In genomic region chr1:32107742-32108661, GRCh38 we compare ENCODE assay signal across 8 cellular contexts. TPM values are rescaled to one million over a fixed set of nuclear protein-coding genes. Genes with fewer than 3 reads are reported as not detected.
A peak's percentile ranks its signal among the peaks of the same experiment; 100 is the strongest.
DNase-seq lines count a peak whose midpoint lies in the region; FAIRE-seq and TF ChIP-seq lines count a peak whose summit lies in the region.

Gene KPNA6, plus strand, starts transcription at chr1:32108056. Its CDS starts 75 bp downstream, at chr1:32108131.

- H3K9me3 Mint-ChIP-seq in activated naive CD4-positive, alpha-beta T cell treated with anti-CD3 and anti-CD28 coated beads, Interleukin-2, amount 50 U/mL, for 24 hours: no peaks in the 10 kb centered on the region

- peak within 1 kb of the TSS; percentile 90 for H3K27ac ChIP-seq in suprapubic skin

- H3K4me1 Mint-ChIP-seq in activated naive CD4-positive, alpha-beta T cell treated with anti-CD3 and anti-CD28 coated beads, Interleukin-2, amount 50 U/mL, for 24 hours: peaks cover 42% of the 10 kb centered on the region

- peaks cover 42% of the 10 kb centered on the region for H3K4me1 ChIP-seq in suprapubic skin

- WGBS in suprapubic skin: under 1% methylated on average over 30 of the region's 45 CpGs

- TF ChIP-seq POLR2A in suprapubic skin (IDR thresholded peaks at IDR 0.05): peak in 1 of 2 donors; percentile 64

- no peaks in the 10 kb centered on the region for H3K9me3 ChIP-seq in suprapubic skin

- H3K27me3 ChIP-seq in suprapubic skin: no peaks in the 10 kb centered on the region

- TF ChIP-seq EP300 in suprapubic skin (IDR thresholded peaks at IDR 0.05): no peak

- peaks cover under 1% of the 10 kb centered on the region for H3K36me3 ChIP-seq in suprapubic skin

- H3K36me3 Mint-ChIP-seq in activated naive CD4-positive, alpha-beta T cell treated with anti-CD3 and anti-CD28 coated beads, Interleukin-2, amount 50 U/mL, for 24 hours: peaks cover 1% of the 10 kb centered on the region

- H3K27ac Mint-ChIP-seq in activated naive CD4-positive, alpha-beta T cell treated with anti-CD3 and anti-CD28 coated beads, Interleukin-2, amount 50 U/mL, for 24 hours: peak within 1 kb of the TSS; percentile 97

- peak within 1 kb of the TSS; percentile 93 for H3K4me3 Mint-ChIP-seq in activated naive CD4-positive, alpha-beta T cell treated with anti-CD3 and anti-CD28 coated beads, Interleukin-2, amount 50 U/mL, for 24 hours

- peak; percentile 93 for DNase-seq in HFF-Myc (ENCODE audit: extremely low read depth, low read depth)
- peak; percentile 92 for DNase-seq in NCI-H1105 (lab: John Stamatoyannopoulos, UW)
- DNase-seq in SKM-1 (lab: John Stamatoyannopoulos, UW; ENCODE audit: unreplicated experiment): peak; percentile 95
- DNase-seq in glomerular endothelial cell (ENCODE audit: extremely low read depth, low read depth, low spot score): peak; percentile 90
- DNase-seq in occipital lobe (lab: John Stamatoyannopoulos, UW): peak; percentile 85
- peak; percentile 93 for DNase-seq in suprapubic skin (ENCODE audit: low spot score in 2 of 2)

- peak; percentile 93 for FAIRE-seq in G401.6 (lab: Jason Lieb, UNC)

- peak within 1 kb of the TSS; percentile 97 for H3K4me3 ChIP-seq in HFF-Myc (replicated peaks; ENCODE audit: low read depth, low read length)
- H3K4me3 ChIP-seq in suprapubic skin: peak within 1 kb of the TSS; percentile 66

- TF ChIP-seq CTCF in HFF-Myc (IDR thresholded peaks at IDR 0.05; ENCODE audit: low read depth, low read length, missing control alignments): no peak
- no peak for TF ChIP-seq CTCF in suprapubic skin (IDR thresholded peaks at IDR 0.05)

- H3K27me3 Mint-ChIP-seq in activated naive CD4-positive, alpha-beta T cell treated with anti-CD3 and anti-CD28 coated beads, Interleukin-2, amount 50 U/mL, for 24 hours: no peaks in the 10 kb centered on the region

RNA-seq across cellular contexts. Expression of gene KPNA6, which starts in this region (rescaled TPM):
- total RNA-seq in glomerular endothelial cell (50.3 and 51.1 TPM in 2 replicates), occipital lobe (25.3 TPM), suprapubic skin (10 to 100 TPM; 42.4 to 52.3 (median 46.5) TPM)

Comparison
In these comparisons a context has a peak if more than half of its experiments do, and no peak if none do; other contexts are left out.
1. Peak in every context shown above with its lines: DNase-seq, H3K4me3 ChIP-seq and H3K27ac ChIP-seq.